10 cellular contexts compared by ENCODE assay signal in the genomic region with DNA sequence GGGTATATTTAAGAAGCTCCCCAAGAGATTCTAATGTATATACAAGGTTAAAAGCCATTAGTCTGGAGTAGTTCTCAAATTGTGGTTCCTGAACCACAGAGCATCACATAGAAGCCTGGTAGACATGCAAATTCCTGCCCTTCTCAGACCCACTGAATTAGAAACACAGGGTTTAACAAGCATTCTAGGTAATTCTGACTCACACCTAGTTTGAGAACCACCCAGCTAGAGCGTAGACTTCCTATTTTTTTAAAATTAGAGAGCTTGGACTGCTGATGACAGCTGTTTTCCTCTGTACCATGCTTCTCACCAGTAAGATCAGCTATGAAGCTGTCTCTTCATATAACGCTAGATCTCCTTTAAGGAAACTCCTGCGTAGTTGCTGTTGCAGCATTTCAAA. TPM values are rescaled to one million over a fixed set of nuclear protein-coding genes. Genes with fewer than 3 reads are reported as not detected.
DNase-seq lines count a peak whose midpoint lies in the region; ATAC-seq and TF ChIP-seq lines count a peak whose summit lies in the region.
"Had no signal": no experiment of that assay in that cellular context is flagged by ENCODE, and none has a peak within 500 bp of the region (broad histone marks: within the 10 kb centered on the region; RNA-seq: fewer than 3 reads in every experiment).

No MANE protein-coding gene starts in this region.

- peaks cover 21% of the 10 kb centered on the region for H3K4me1 ChIP-seq in Karpas-422 (ENCODE audit: low read length)
- H3K4me1 ChIP-seq in mucosa of descending colon (ENCODE audit: low read depth), result no peaks in the 10 kb centered on the region

- no peaks in the 10 kb centered on the region for H3K27me3 ChIP-seq in Karpas-422 (ENCODE audit: low read length)

- H2AFZ ChIP-seq in Karpas-422 (ENCODE audit: low read length), result no peak overlapping the region

- peaks cover 6% of the 10 kb centered on the region for H3K36me3 Mint-ChIP-seq in progenitor cell of endocrine pancreas (ENCODE audit: insufficient read depth)

- H4K20me1 ChIP-seq in Karpas-422 (ENCODE audit: insufficient read depth, low read depth, low read length), result peaks cover 6% of the 10 kb centered on the region; the same call in 1 of the 2 replicates

- no peaks in the 10 kb centered on the region for H3K9me2 ChIP-seq in Karpas-422 (replicated peaks; ENCODE audit: insufficient read depth, low read length)

- H3K9ac ChIP-seq in Karpas-422 (ENCODE audit: low read length), result no peak overlapping the region

- H3K27me3 Mint-ChIP-seq in progenitor cell of endocrine pancreas, result no peaks in the 10 kb centered on the region
- H3K27me3 Mint-ChIP-seq: activated naive CD4-positive, alpha-beta T cell treated with anti-CD3 and anti-CD28 coated beads, Interleukin-2, amount 50 U/mL, for 24 hours had no signal

- H3K79me2 ChIP-seq in Karpas-422 (ENCODE audit: low read length), result no peaks in the 10 kb centered on the region

- no peak overlapping the region for H3K27ac Mint-ChIP-seq in progenitor cell of endocrine pancreas

- no peak overlapping the region for H3K4me3 ChIP-seq in Karpas-422 (ENCODE audit: low read length)
- H3K4me3 ChIP-seq in mucosa of descending colon, result no peak overlapping the region

- peak overlapping the region; percentile 41 for H3K4me2 ChIP-seq in Karpas-422 (ENCODE audit: low read depth, low read length, poor library complexity, severe bottlenecking)

- H3K9me3 ChIP-seq in Karpas-422 (ENCODE audit: low read length) (no peaks in the 10 kb centered on the region), mucosa of descending colon (no peaks in the 10 kb centered on the region)

- no peaks in the 10 kb centered on the region for H3K9me3 Mint-ChIP-seq in progenitor cell of endocrine pancreas (ENCODE audit: low read depth)
- H3K9me3 Mint-ChIP-seq: activated naive CD4-positive, alpha-beta T cell treated with anti-CD3 and anti-CD28 coated beads, Interleukin-2, amount 50 U/mL, for 24 hours had no signal

- peaks cover 5% of the 10 kb centered on the region for H3K4me1 Mint-ChIP-seq in progenitor cell of endocrine pancreas (ENCODE audit: low read depth)

- TF ChIP-seq CTCF in mucosa of descending colon (IDR thresholded peaks at IDR 0.05) (no peak), progenitor cell of endocrine pancreas (IDR thresholded peaks at IDR 0.05; ENCODE audit: unreplicated experiment) (no peak)

- DNase-seq in Karpas-422 (peak; percentile 91), mucosa of descending colon (no peak), NCI-H226 (no peak), COR-L47 (lab: John Stamatoyannopoulos, UW) (no peak), progenitor cell of endocrine pancreas (ENCODE audit: low spot score, unreplicated experiment) (no peak), pons (ENCODE audit: low spot score) (no peak)

- H3K4me3 Mint-ChIP-seq in progenitor cell of endocrine pancreas (ENCODE audit: low read depth), result no peak overlapping the region
- H3K4me3 Mint-ChIP-seq: activated naive CD4-positive, alpha-beta T cell treated with anti-CD3 and anti-CD28 coated beads, Interleukin-2, amount 50 U/mL, for 24 hours; neural crest cell had no signal

- intact Hi-C loops in mucosa of descending colon (cut with DNase I, micrococcal nuclease), result no loop called here

- H3K36me3 ChIP-seq in Karpas-422 (ENCODE audit: insufficient read depth, low read length) (no peaks in the 10 kb centered on the region), mucosa of descending colon (ENCODE audit: low read depth) (no peaks in the 10 kb centered on the region)

- ATAC-seq in GM18520 (IDR thresholded peaks at IDR 0.05; ENCODE audit: unreplicated experiment) (peak; percentile 90), GM21825 (IDR thresholded peaks at IDR 0.05; ENCODE audit: unreplicated experiment) (peak; percentile 76), mucosa of descending colon (peak; percentile 55)

- no peak overlapping the region for H3K27ac ChIP-seq in Karpas-422 (ENCODE audit: low read length)

RNA-seq across cellular contexts. Expression of a gene that starts 50.6 kb away (rescaled TPM):
- not detected in 2 replicates for total RNA-seq in Karpas-422 (2014; rRNA removed; shearing (Covaris generic); ENCODE audit: low replicate concordance)
- total RNA-seq in mucosa of descending colon (1 to 10 TPM; 1.4 to 1.6 (median 1.5) TPM), progenitor cell of endocrine pancreas (14.2 and 16.7 TPM in 2 replicates)
